Comparison of ENCODE assay signal across 8 cellular contexts in genomic region chr11:19713221-19714092, GRCh38. TPM values are rescaled to one million over a fixed set of nuclear protein-coding genes. Genes with fewer than 3 reads are reported as not detected.
A peak's percentile ranks its signal among the peaks of the same experiment; 100 is the strongest.
DNase-seq lines count a peak whose midpoint lies in the region; ATAC-seq and TF ChIP-seq lines count a peak whose summit lies in the region.

No MANE protein-coding gene starts in this region.

- DNase-seq in astrocyte of the spinal cord (ENCODE audit: low read depth, low spot score) = peak; percentile 8
- peak in 1 of 2 donors; percentile 87 for DNase-seq in lower leg skin (ENCODE audit: low spot score in 2 of 2)
- no peak for DNase-seq in tibial artery
- DNase-seq in cerebellar nuclear complex (lab: John Stamatoyannopoulos, UW) = no peak

- in situ Hi-C loops in astrocyte of the spinal cord (cut with HindIII; ENCODE audit: low sequenced_read_pairs) = no loop called here

- H3K27me3 ChIP-seq in tibial artery = no peaks in the 10 kb centered on the region

- no peaks in the 10 kb centered on the region for H3K9me3 ChIP-seq in tibial artery

- intact Hi-C loops in lower leg skin (cut with DNase I; ENCODE audit: low total_unique reads) (no loop called here), tibial artery (cut with DNase I; ENCODE audit: low total_unique reads) (loop anchor here (2.0 to 10.0 kb wide), 2 partner anchors 33 to 119 kb away; no protein-coding TSS in a partner anchor)

- H3K27ac ChIP-seq in tibial artery = peak overlapping the region; percentile 95 to 98

- TF ChIP-seq CTCF in astrocyte of the spinal cord (IDR thresholded peaks at IDR 0.05; ENCODE audit: low read depth, low read length) (no peak), lower leg skin (IDR thresholded peaks at IDR 0.05) (no peak), tibial artery (IDR thresholded peaks at IDR 0.05) (no peak)

- no peaks in the 10 kb centered on the region for H3K36me3 ChIP-seq in tibial artery

- TF ChIP-seq POLR2A in lower leg skin (IDR thresholded peaks at IDR 0.05) = no peak

- WGBS in lower leg skin, 2 donors = 1 to 2% methylated on average over 47 to 63 of the region's 63 CpGs

- peaks cover 0 to 60% (median 36%) of the 10 kb centered on the region in 4 donors for H3K4me1 ChIP-seq in tibial artery

- ATAC-seq in HG03460 (IDR thresholded peaks at IDR 0.05; ENCODE audit: unreplicated experiment) (peak; percentile 1), GM18909 (IDR thresholded peaks at IDR 0.05; ENCODE audit: poor library complexity, unreplicated experiment) (no peak), GM19452 (IDR thresholded peaks at IDR 0.05; ENCODE audit: unreplicated experiment) (no peak)

- H3K4me3 ChIP-seq in GM08714 (ENCODE audit: low read length) (peak overlapping the region; percentile 58; the same call in 1 of the 2 replicates), astrocyte of the spinal cord (ENCODE audit: low read depth, low read length) (peak overlapping the region; percentile 86), lower leg skin (ENCODE audit: low read depth, poor library complexity, severe bottlenecking) (peak overlapping the region; percentile 37), tibial artery (peak overlapping the region; percentile 88 to 96)

RNA-seq across cellular contexts. Expression of gene NAV2, which starts 0.8 kb away (rescaled TPM):
- total RNA-seq in lower leg skin = 10 to 100 TPM in 3 of 4 donors, 1 to 10 TPM in 1; 5.8 to 30.7 (median 21.0) TPM

Comparison
In these comparisons a context has a peak if more than half of its experiments do, and no peak if none do; other contexts are left out.
1. H3K4me3 ChIP-seq: peak in every context shown above with its lines; median percentile 92 in tibial artery; 86 in astrocyte of the spinal cord; 58 in GM08714; 37 in lower leg skin.